22 cellular contexts compared by ENCODE assay signal in genomic region chr10:34427911-34428216, GRCh38.
DNase-seq lines count a peak whose midpoint lies in the region; ATAC-seq and TF ChIP-seq lines count a peak whose summit lies in the region.
"Had no signal": no experiment of that assay in that cellular context is flagged by ENCODE, and none has a peak within 500 bp of the region (broad histone marks: within the 10 kb centered on the region; RNA-seq: fewer than 3 reads in every experiment).

No MANE protein-coding gene starts in this region.

- H3K9me3 ChIP-seq in HUES64 (ENCODE audit: insufficient read depth, low read depth, low read length) (no peaks in the 10 kb centered on the region), mammary epithelial cell (replicated peaks; ENCODE audit: insufficient read depth, low read length) (no peaks in the 10 kb centered on the region)
- H3K9me3 ChIP-seq: Peyer's patch had no signal

- CTCF ChIA-PET in Calu3 (lab: Charles Lee) (no interaction called here), mammary epithelial cell (lab: Charles Lee; ENCODE audit: low non-redundant PET) (no interaction called here)

- H3K36me3 ChIP-seq in HUES64 (ENCODE audit: insufficient read depth, low read length) (no peaks in the 10 kb centered on the region), mammary epithelial cell (ENCODE audit: insufficient read depth, low read length) (no peaks in the 10 kb centered on the region)
- H3K36me3 ChIP-seq: Peyer's patch had no signal

- H3K36me3 Mint-ChIP-seq in Calu3 (ENCODE audit: insufficient read depth, unreplicated experiment) (peaks cover 36% of the 10 kb centered on the region), glutamatergic neuron (ENCODE audit: unreplicated experiment) (no peaks in the 10 kb centered on the region), neural crest cell (ENCODE audit: low read depth) (no peaks in the 10 kb centered on the region)
- H3K36me3 Mint-ChIP-seq in stimulated activated effector memory CD8-positive, alpha-beta T cell treated with anti-CD3 and anti-CD28 coated beads, Interleukin-12 subunit alpha, Interleukin-12 subunit beta, amount 100 ng/mL, for 72 hours = no peaks in the 10 kb centered on the region
- H3K36me3 Mint-ChIP-seq: CD14-positive monocyte, IgD-negative memory B cell had no signal

- H4K20me1 ChIP-seq in mammary epithelial cell (ENCODE audit: insufficient read depth, low read length) = no peaks in the 10 kb centered on the region

- no peak overlapping the region for H2AFZ ChIP-seq in mammary epithelial cell (ENCODE audit: low read depth, low read length)

- peak overlapping the region; percentile 53 for H3K4me3 Mint-ChIP-seq in Calu3 (ENCODE audit: low read depth, unreplicated experiment)
- H3K4me3 Mint-ChIP-seq in glutamatergic neuron (ENCODE audit: unreplicated experiment) = peak overlapping the region; percentile 62
- peak overlapping the region; percentile 0 for H3K4me3 Mint-ChIP-seq in neural crest cell
- H3K4me3 Mint-ChIP-seq in stimulated activated effector memory CD8-positive, alpha-beta T cell treated with anti-CD3 and anti-CD28 coated beads, Interleukin-12 subunit alpha, Interleukin-12 subunit beta, amount 100 ng/mL, for 72 hours = no peak overlapping the region
- H3K4me3 Mint-ChIP-seq: CD14-positive monocyte, IgD-negative memory B cell had no signal

- peaks cover 3% of the 10 kb centered on the region for H3K79me2 ChIP-seq in mammary epithelial cell (ENCODE audit: insufficient read depth, low read length)

- BruUV-seq in Calu3 (replicated peaks; lab: Mats Ljungman, UMichigan) (no TSS peak), mammary epithelial cell (replicated peaks; lab: Mats Ljungman, UMichigan) (no TSS peak)

- H3K27me3 Mint-ChIP-seq in Calu3 (ENCODE audit: unreplicated experiment) (no peaks in the 10 kb centered on the region), glutamatergic neuron (ENCODE audit: unreplicated experiment) (peaks cover 2% of the 10 kb centered on the region), neural crest cell (ENCODE audit: low read depth) (no peaks in the 10 kb centered on the region)
- H3K27me3 Mint-ChIP-seq: IgD-negative memory B cell had no signal

- H3K9me3 Mint-ChIP-seq in Calu3 (ENCODE audit: low read depth, unreplicated experiment) (no peaks in the 10 kb centered on the region), glutamatergic neuron (ENCODE audit: unreplicated experiment) (peaks cover 2% of the 10 kb centered on the region), neural crest cell (no peaks in the 10 kb centered on the region)
- H3K9me3 Mint-ChIP-seq in stimulated activated effector memory CD8-positive, alpha-beta T cell treated with anti-CD3 and anti-CD28 coated beads, Interleukin-12 subunit alpha, Interleukin-12 subunit beta, amount 100 ng/mL, for 72 hours = no peaks in the 10 kb centered on the region

- no peaks in the 10 kb centered on the region for H3K27me3 ChIP-seq in HUES64 (ENCODE audit: insufficient read depth, low read length)
- H3K27me3 ChIP-seq in mammary epithelial cell (ENCODE audit: insufficient read depth, low read length) = no peaks in the 10 kb centered on the region
- H3K27me3 ChIP-seq: Peyer's patch had no signal

- H3K4me1 ChIP-seq in HUES64 (ENCODE audit: insufficient read depth, low read length) = peaks cover 60% of the 10 kb centered on the region
- H3K4me1 ChIP-seq in mammary epithelial cell (ENCODE audit: insufficient read depth, low read length) = peaks cover 8% of the 10 kb centered on the region
- H3K4me1 ChIP-seq: Peyer's patch had no signal

- H3K4me3 ChIP-seq in HUES64 (ENCODE audit: low read length) = peak overlapping the region; percentile 44; the same call in 1 of the 2 replicates
- H3K4me3 ChIP-seq in mammary epithelial cell (replicated peaks in 1 of 3; ENCODE audit: insufficient read depth in 1 of 3, low read depth in 2 of 3, low read length in 3 of 3) = no peak overlapping the region
- H3K4me3 ChIP-seq: Peyer's patch, SK-N-MC had no signal

- no peak for ATAC-seq in HG02938 (IDR thresholded peaks at IDR 0.05; ENCODE audit: unreplicated experiment)
- no peak for ATAC-seq in stimulated activated effector memory CD8-positive, alpha-beta T cell treated with anti-CD3 and anti-CD28 coated beads, Interleukin-12 subunit alpha, Interleukin-12 subunit beta, amount 100 ng/mL, for 72 hours

- TF ChIP-seq CTCF in Calu3 (IDR thresholded peaks at IDR 0.05; ENCODE audit: unreplicated experiment) (no peak), glutamatergic neuron (IDR thresholded peaks at IDR 0.05; ENCODE audit: partially characterized antibody, unreplicated experiment) (no peak), neural crest cell (conservative IDR thresholded peaks at IDR 0.05) (no peak), mammary epithelial cell (conservative IDR thresholded peaks at IDR 0.05 in 1 of 2, IDR thresholded peaks at IDR 0.05 in 1 of 2; ENCODE audit: extremely low read depth in 1 of 2, insufficient read depth in 1 of 2, low read depth in 1 of 2, low read length in 2 of 2) (no peak)

- intact Hi-C loops in Calu3 (cut with micrococcal nuclease; ENCODE audit: unreplicated experiment) (no loop called here), mammary epithelial cell (cut with micrococcal nuclease) (no loop called here)

- peak overlapping the region; percentile 78; the same call in 1 of the 2 replicates for H3K27ac ChIP-seq in HUES64 (ENCODE audit: low read depth, low read length)
- no peak overlapping the region for H3K27ac ChIP-seq in mammary epithelial cell (ENCODE audit: insufficient read depth, low read depth, low read length)
- H3K27ac ChIP-seq: Peyer's patch, SK-N-MC had no signal

- dilution Hi-C loops in mammary epithelial cell (cut with HindIII; ENCODE audit: low sequenced_read_pairs) = no loop called here

- H3K4me1 Mint-ChIP-seq in Calu3 (ENCODE audit: low read depth, unreplicated experiment) = peaks cover 75% of the 10 kb centered on the region
- peaks cover 7% of the 10 kb centered on the region for H3K4me1 Mint-ChIP-seq in glutamatergic neuron (ENCODE audit: low read depth, unreplicated experiment)
- peaks cover 38% of the 10 kb centered on the region for H3K4me1 Mint-ChIP-seq in neural crest cell
- H3K4me1 Mint-ChIP-seq in stimulated activated effector memory CD8-positive, alpha-beta T cell treated with anti-CD3 and anti-CD28 coated beads, Interleukin-12 subunit alpha, Interleukin-12 subunit beta, amount 100 ng/mL, for 72 hours = no peaks in the 10 kb centered on the region

- H3K9ac ChIP-seq in HUES64 (ENCODE audit: low read depth, low read length) (peak overlapping the region; percentile 57), mammary epithelial cell (ENCODE audit: insufficient read depth, low read length) (no peak overlapping the region)

- DNase-seq in Calu3 = no peak
- DNase-seq in glutamatergic neuron = no peak
- no peak for DNase-seq in neural crest cell (ENCODE audit: low read depth, low spot score)
- no peak for DNase-seq in activated gamma-delta T cell (lab: John Stamatoyannopoulos, UW)
- DNase-seq in stimulated activated effector memory CD8-positive, alpha-beta T cell treated with anti-CD3 and anti-CD28 coated beads, Interleukin-12 subunit alpha, Interleukin-12 subunit beta, amount 100 ng/mL, for 72 hours (ENCODE audit: low spot score in 2 of 2) = no peak
- DNase-seq in mammary epithelial cell = no peak
- DNase-seq: ACHN, AML-193, DMS153, Kasumi-1, NCI-H1105 treated with DMSO at 0.1 percent for 48 hours, NCI-H1694 treated with DMSO at 0.1 percent for 48 hours, NCI-H2107, NCI-H226, NCI-H524 treated with DMSO at 0.1 percent for 48 hours, Peyer's patch, Right ventricle myocardium superior had no signal

- H3K27ac Mint-ChIP-seq in Calu3 (ENCODE audit: unreplicated experiment) (peak overlapping the region; percentile 90), glutamatergic neuron (ENCODE audit: unreplicated experiment) (no peak overlapping the region), neural crest cell (ENCODE audit: unreplicated experiment) (no peak overlapping the region)
- no peak overlapping the region for H3K27ac Mint-ChIP-seq in stimulated activated effector memory CD8-positive, alpha-beta T cell treated with anti-CD3 and anti-CD28 coated beads, Interleukin-12 subunit alpha, Interleukin-12 subunit beta, amount 100 ng/mL, for 72 hours
- H3K27ac Mint-ChIP-seq: IgD-negative memory B cell had no signal

- H3K4me2 ChIP-seq in mammary epithelial cell (ENCODE audit: insufficient read depth, low read depth, low read length) = no peak overlapping the region

- in situ Hi-C loops in mammary epithelial cell (cut with MboI; ENCODE audit: low sequenced_read_pairs in 2 of 2) = no loop called here

- WGBS in HUES64 = 38% methylated on average over 3 of the region's 3 CpGs
- WGBS in mammary epithelial cell (ENCODE audit: low coverage, missing lambda C conversion rate) = 77% methylated on average over 3 of the region's 3 CpGs
